ENCODE assay signal across 15 cellular contexts in the genomic region with DNA sequence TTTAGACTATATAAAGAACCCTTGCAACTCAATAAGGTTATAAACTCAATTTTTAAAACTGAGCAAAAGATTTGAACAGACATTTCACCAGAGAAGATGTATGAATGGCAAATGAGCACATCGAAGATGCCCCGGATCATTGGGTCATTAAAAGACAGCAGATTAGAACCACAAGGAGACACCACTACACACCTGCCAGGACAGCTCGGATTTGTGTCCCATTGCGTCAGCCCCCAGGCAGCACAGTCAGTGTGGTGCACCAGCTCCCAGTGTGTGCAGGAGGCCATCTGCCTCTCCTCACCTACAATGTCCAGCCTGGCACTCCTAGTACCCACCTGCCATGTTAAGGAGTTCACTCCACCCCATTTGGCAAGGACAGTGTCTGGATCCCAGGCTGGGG.
DNase-seq lines count a peak whose midpoint lies in the region; ATAC-seq, FAIRE-seq and TF ChIP-seq lines count a peak whose summit lies in the region.
"Had no signal": no experiment of that assay in that cellular context is flagged by ENCODE, and none has a peak within 500 bp of the region (broad histone marks: within the 10 kb centered on the region; RNA-seq: fewer than 3 reads in every experiment).

No MANE protein-coding gene starts in this region.

- no peak for ATAC-seq in HG03342 (IDR thresholded peaks at IDR 0.05; ENCODE audit: unreplicated experiment)
- ATAC-seq: HCT116 had no signal

- no peak overlapping the region for H3K9ac ChIP-seq in kidney (ENCODE audit: low read length in 2 of 2)

- peaks cover 9% of the 10 kb centered on the region for H3K9me3 Mint-ChIP-seq in Caco-2 (ENCODE audit: unreplicated experiment)

- H3K27me3 ChIP-seq in Caco-2 (replicated peaks; ENCODE audit: control insufficient read depth, insufficient read depth, low read length): no peaks in the 10 kb centered on the region
- H3K27me3 ChIP-seq: BLaER1 treated with 17β-estradiol and CSF1 and Interleukin-3, amounts not matched to agents 10 nM and 100 nM had no signal

- no peaks in the 10 kb centered on the region for H3K36me3 ChIP-seq in kidney (ENCODE audit: control insufficient read depth in 1 of 2, insufficient read depth in 2 of 2, low read length in 2 of 2)
- no peaks in the 10 kb centered on the region for H3K36me3 ChIP-seq in Caco-2 (ENCODE audit: control insufficient read depth, insufficient read depth, low read length)
- H3K36me3 ChIP-seq: BLaER1 treated with 17β-estradiol and CSF1 and Interleukin-3, amounts not matched to agents 10 nM and 100 nM had no signal

- POLR2A ChIA-PET in Caco-2 (lab: Charles Lee): no interaction called here

- DNase-seq in NCI-H82 (lab: John Stamatoyannopoulos, UW) (peak; percentile 39), NCI-H82 treated with DMSO at 0.1 percent for 48 hours (lab: John Stamatoyannopoulos, UW; ENCODE audit: unreplicated experiment) (no peak), NCI-H2029 treated with DMSO at 0.1 percent for 48 hours (lab: John Stamatoyannopoulos, UW) (peak; percentile 18), kidney (peak; percentile 29), KBM-7 (no peak), Caco-2 (no peak)
- DNase-seq: ACHN; Calu3; CD4-positive, CD25-positive, alpha-beta regulatory T cell; GF-D8 had no signal

- TF ChIP-seq CTCF in kidney (IDR thresholded peaks at IDR 0.05; ENCODE audit: borderline replicate concordance, extremely low read depth, insufficient read depth) (no peak), Caco-2 (IDR thresholded peaks at IDR 0.05; ENCODE audit: insufficient read depth in 1 of 2, low read depth in 1 of 2, low read length in 1 of 2, severe bottlenecking in 1 of 2, unreplicated experiment in 1 of 2) (no peak)

- intact Hi-C loops in kidney (cut with DNase I) (no loop called here), Caco-2 (cut with micrococcal nuclease; ENCODE audit: unreplicated experiment) (no loop called here)

- no TSS peak for BruUV-seq in Caco-2 (replicated peaks; lab: Mats Ljungman, UMichigan)

- in situ Hi-C loops in KBM-7 (cut with MboI; ENCODE audit: low pct_unique_long_range_greater_than_20kb, low sequenced_read_pairs): no loop called here

- no peaks in the 10 kb centered on the region for H3K36me3 Mint-ChIP-seq in Caco-2 (ENCODE audit: insufficient read depth, unreplicated experiment)
- H3K36me3 Mint-ChIP-seq: CD4-positive, CD25-positive, alpha-beta regulatory T cell; IgD-negative memory B cell had no signal

- CTCF ChIA-PET in Caco-2 (lab: Charles Lee): no interaction called here

- H3K27ac ChIP-seq in kidney (ENCODE audit: low read depth in 2 of 2, low read length in 2 of 2): no peak overlapping the region

- H3K4me1 Mint-ChIP-seq in Caco-2 (ENCODE audit: low read depth, unreplicated experiment): no peaks in the 10 kb centered on the region

- H3K9me3 ChIP-seq in kidney (ENCODE audit: control insufficient read depth in 1 of 2, low read length in 2 of 2) (no peaks in the 10 kb centered on the region), Caco-2 (no peaks in the 10 kb centered on the region)

- H3K4me3 ChIP-seq in kidney (ENCODE audit: low read length in 2 of 2) (no peak overlapping the region), Caco-2 (ENCODE audit: low read depth, low read length) (no peak overlapping the region)
- H3K4me3 ChIP-seq: BLaER1 treated with 17β-estradiol and CSF1 and Interleukin-3, amounts not matched to agents 10 nM and 100 nM had no signal

- no peak for FAIRE-seq in kidney (lab: Jason Lieb, UNC)
- FAIRE-seq: GM19239 had no signal

- H3K4me1 ChIP-seq in kidney (ENCODE audit: control insufficient read depth in 1 of 2, insufficient read depth in 1 of 2, low read depth in 1 of 2, low read length in 2 of 2): no peaks in the 10 kb centered on the region
- no peaks in the 10 kb centered on the region for H3K4me1 ChIP-seq in Caco-2

- no peak overlapping the region for H3K4me3 Mint-ChIP-seq in Caco-2 (ENCODE audit: unreplicated experiment)
- H3K4me3 Mint-ChIP-seq: CD4-positive, CD25-positive, alpha-beta regulatory T cell; IgD-negative memory B cell had no signal

- H3K27me3 Mint-ChIP-seq in Caco-2 (ENCODE audit: insufficient read depth, unreplicated experiment): peaks cover 3% of the 10 kb centered on the region

- H3K27ac Mint-ChIP-seq in Caco-2 (ENCODE audit: unreplicated experiment): no peak overlapping the region
- H3K27ac Mint-ChIP-seq: IgD-negative memory B cell had no signal

Comparison
In these comparisons a context has a peak if more than half of its experiments do, and no peak if none do; other contexts are left out.
1. DNase-seq: peak in NCI-H82 (single experiment), NCI-H2029 treated with DMSO at 0.1 percent for 48 hours (single experiment) and kidney (single experiment); none in NCI-H82 treated with DMSO at 0.1 percent for 48 hours (single experiment), KBM-7 (single experiment) and Caco-2 (0 of 2).